Comparison of ENCODE assay signal across 1 cellular context in the genomic region with DNA sequence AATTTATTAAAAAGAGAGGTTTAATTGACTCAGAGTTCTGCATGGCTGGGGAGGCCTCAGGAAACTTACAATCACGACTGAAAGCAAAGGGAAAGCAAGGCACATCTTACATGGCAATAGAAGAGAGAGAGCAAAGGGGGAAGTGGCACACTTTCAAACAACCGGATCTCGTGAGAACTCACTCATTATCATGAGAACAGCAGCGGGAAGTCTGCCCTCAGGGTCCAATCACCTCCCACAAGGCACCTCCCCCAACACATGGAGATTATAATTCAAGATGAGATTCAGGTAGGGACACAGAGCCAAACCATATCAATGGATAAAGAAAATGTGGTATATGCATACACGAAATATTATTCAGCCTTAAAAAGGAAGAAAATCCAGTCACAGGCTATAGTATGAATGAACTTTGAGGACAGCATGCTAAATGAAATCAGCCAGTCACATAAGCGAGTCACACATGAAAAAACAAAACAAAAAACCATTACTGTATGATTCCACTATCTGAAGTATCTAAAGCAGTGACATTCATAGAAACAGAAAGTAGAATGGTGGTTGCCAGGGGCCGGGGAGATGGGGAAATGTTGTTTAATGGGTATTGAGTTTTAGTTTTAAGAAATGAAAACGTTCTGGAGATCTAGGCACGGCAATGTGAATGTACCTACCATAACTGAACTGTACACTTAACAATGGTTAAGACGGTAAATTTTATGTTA.
TF ChIP-seq lines count a peak whose summit lies in the region.

No MANE protein-coding gene starts in this region.

TF ChIP-seq in IMR-90, 13 proteins besides CTCF, POLR2A, EP300 and RAD21:
- TF ChIP-seq, protein P1, sequence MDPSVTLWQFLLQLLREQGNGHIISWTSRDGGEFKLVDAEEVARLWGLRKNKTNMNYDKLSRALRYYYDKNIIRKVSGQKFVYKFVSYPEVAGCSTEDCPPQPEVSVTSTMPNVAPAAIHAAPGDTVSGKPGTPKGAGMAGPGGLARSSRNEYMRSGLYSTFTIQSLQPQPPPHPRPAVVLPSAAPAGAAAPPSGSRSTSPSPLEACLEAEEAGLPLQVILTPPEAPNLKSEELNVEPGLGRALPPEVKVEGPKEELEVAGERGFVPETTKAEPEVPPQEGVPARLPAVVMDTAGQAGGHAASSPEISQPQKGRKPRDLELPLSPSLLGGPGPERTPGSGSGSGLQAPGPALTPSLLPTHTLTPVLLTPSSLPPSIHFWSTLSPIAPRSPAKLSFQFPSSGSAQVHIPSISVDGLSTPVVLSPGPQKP (IDR thresholded peaks at IDR 0.05; ENCODE audit: borderline replicate concordance, low read depth, low read length) = no peak
- TF ChIP-seq SMC3 (IDR thresholded peaks at IDR 0.05; ENCODE audit: low read depth, low read length) (no peak), CEBPB (IDR thresholded peaks at IDR 0.05; ENCODE audit: low read depth, low read length) (no peak), BHLHE40 (IDR thresholded peaks at IDR 0.05; ENCODE audit: low read depth, low read length) (no peak), RCOR1 (IDR thresholded peaks at IDR 0.05; ENCODE audit: insufficient replicate concordance, low read length) (no peak), MXI1 (IDR thresholded peaks at IDR 0.05; ENCODE audit: borderline replicate concordance, low read depth, low read length) (no peak)
